ENCODE assay signal across 18 cellular contexts in the genomic region with DNA sequence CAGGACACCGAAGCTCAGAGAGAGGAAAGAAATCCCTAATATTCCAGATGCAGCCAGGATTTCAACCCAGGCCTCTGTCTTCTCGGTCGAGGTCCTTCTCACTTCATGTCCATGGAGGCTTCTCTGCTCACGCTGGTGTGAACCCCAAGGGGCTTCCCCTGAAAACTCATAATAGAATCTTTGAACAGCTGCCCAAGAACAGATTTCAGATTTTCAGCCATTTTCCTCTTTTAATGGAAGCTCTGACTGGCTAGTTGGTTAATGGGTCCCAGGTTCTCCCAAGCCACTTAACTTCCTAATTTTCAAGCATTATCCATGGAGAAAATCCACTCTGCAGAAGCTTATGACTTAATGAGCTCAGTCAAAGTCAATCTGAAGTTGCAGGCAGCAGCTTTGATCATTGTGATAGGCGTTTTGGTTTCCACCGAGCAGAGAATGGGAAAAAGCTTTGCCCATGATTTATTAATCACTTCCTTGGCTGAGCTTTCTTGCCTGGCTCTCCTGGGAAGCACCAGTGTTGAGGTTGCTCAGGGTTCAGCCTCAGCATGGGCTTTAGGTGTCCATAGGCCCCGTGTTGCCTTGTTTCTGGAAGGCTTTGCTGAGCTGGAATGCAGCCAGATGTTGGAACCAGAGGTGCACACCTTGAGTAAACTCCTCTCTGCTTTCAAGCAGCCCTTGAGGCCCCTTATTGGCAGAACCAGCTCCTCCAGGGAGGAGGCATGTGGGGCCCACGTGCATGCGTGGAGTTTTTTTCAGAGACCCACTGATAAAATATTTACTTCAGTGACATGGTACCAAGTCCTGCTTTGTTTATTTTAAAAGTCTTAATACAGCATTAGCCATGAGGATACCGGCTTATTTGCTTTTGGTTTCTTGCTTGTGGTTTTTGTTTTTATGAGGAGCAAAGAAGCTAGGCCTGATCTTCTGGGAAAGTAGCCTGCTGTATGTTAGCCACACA. TPM values are rescaled to one million over a fixed set of nuclear protein-coding genes. Genes with fewer than 3 reads are reported as not detected.
DNase-seq lines count a peak whose midpoint lies in the region; ATAC-seq, FAIRE-seq and TF ChIP-seq lines count a peak whose summit lies in the region.
"Had no signal": no experiment of that assay in that cellular context is flagged by ENCODE, and none has a peak within 500 bp of the region (broad histone marks: within the 10 kb centered on the region; RNA-seq: fewer than 3 reads in every experiment).

No MANE protein-coding gene starts in this region.

- H2AFZ ChIP-seq in osteoblast (ENCODE audit: low read length): peak overlapping the region; percentile 26

- peak; percentile 66 for FAIRE-seq in bronchial epithelial cell (lab: Jason Lieb, UNC)
- FAIRE-seq: frontal cortex, islet of Langerhans had no signal

- H3K27me3 ChIP-seq in bronchial epithelial cell (ENCODE audit: control insufficient read depth, insufficient read depth, low read length) (no peaks in the 10 kb centered on the region), osteoblast (ENCODE audit: insufficient read depth, low read length) (no peaks in the 10 kb centered on the region), BE2C (no peaks in the 10 kb centered on the region)
- H3K27me3 ChIP-seq in CD8-positive, alpha-beta T cell (ENCODE audit: insufficient read depth, low read length): no peaks in the 10 kb centered on the region
- H3K27me3 ChIP-seq: brain microvascular endothelial cell, SJSA1 had no signal

- H3K36me3 Mint-ChIP-seq in CD8-positive, alpha-beta T cell: no peaks in the 10 kb centered on the region
- H3K36me3 Mint-ChIP-seq: CD4-positive, CD25-positive, alpha-beta regulatory T cell; naive B cell had no signal

- H3K9me3 ChIP-seq in osteoblast (ENCODE audit: low read depth, low read length) (no peaks in the 10 kb centered on the region), BE2C (no peaks in the 10 kb centered on the region)
- no peaks in the 10 kb centered on the region for H3K9me3 ChIP-seq in CD8-positive, alpha-beta T cell (ENCODE audit: low read length)
- H3K9me3 ChIP-seq: SJSA1 had no signal

- H3K27ac ChIP-seq in osteoblast (ENCODE audit: low read depth, low read length): no peak overlapping the region
- H3K27ac ChIP-seq in CD8-positive, alpha-beta T cell (ENCODE audit: low read depth, low read length): no peak overlapping the region
- H3K27ac ChIP-seq: brain microvascular endothelial cell, SJSA1 had no signal

- H3K36me3 ChIP-seq in bronchial epithelial cell (ENCODE audit: control insufficient read depth, insufficient read depth, low read length) (peaks cover 2% of the 10 kb centered on the region), osteoblast (ENCODE audit: insufficient read depth, low read length) (no peaks in the 10 kb centered on the region), BE2C (no peaks in the 10 kb centered on the region)
- H3K36me3 ChIP-seq in CD8-positive, alpha-beta T cell (ENCODE audit: insufficient read depth, low read length): no peaks in the 10 kb centered on the region
- H3K36me3 ChIP-seq: brain microvascular endothelial cell, SJSA1 had no signal

- H3K79me2 ChIP-seq in osteoblast (ENCODE audit: insufficient read depth, low read length): peaks cover 8% of the 10 kb centered on the region

- CTCF ChIA-PET in GM10248 (lab: Yijun Ruan, JAX): no interaction called here
- CTCF ChIA-PET in CD8-positive, alpha-beta T cell (lab: Charles Lee): interaction anchor here (0.9 kb wide), 1 partner anchor 9 kb away, joined by 3 read pairs; no protein-coding TSS in a partner anchor

- H4K20me1 ChIP-seq in osteoblast (ENCODE audit: insufficient read depth, low read length): no peaks in the 10 kb centered on the region

- H3K4me2 ChIP-seq in osteoblast (ENCODE audit: insufficient read depth, low read length): no peak overlapping the region

- no peak overlapping the region for H3K4me3 Mint-ChIP-seq in CD8-positive, alpha-beta T cell
- H3K4me3 Mint-ChIP-seq: CD4-positive, CD25-positive, alpha-beta regulatory T cell; naive B cell had no signal

- no peaks in the 10 kb centered on the region for H3K4me1 Mint-ChIP-seq in CD8-positive, alpha-beta T cell (ENCODE audit: low read depth)
- H3K4me1 Mint-ChIP-seq: CD4-positive, CD25-positive, alpha-beta regulatory T cell; naive B cell had no signal

- H3K4me3 ChIP-seq in LNCaP clone FGC (ENCODE audit: low read depth, low read length) (no peak overlapping the region), bronchial epithelial cell (ENCODE audit: low read depth, low read length) (no peak overlapping the region), osteoblast (ENCODE audit: insufficient read depth, low read length) (no peak overlapping the region), BE2C (ENCODE audit: low read depth, low read length) (no peak overlapping the region)
- H3K4me3 ChIP-seq in CD8-positive, alpha-beta T cell (ENCODE audit: low read depth, low read length): no peak overlapping the region
- H3K4me3 ChIP-seq: SJSA1 had no signal

- DNase-seq in GM10248 (ENCODE audit: extremely low spot score): peak; percentile 20
- DNase-seq in LNCaP clone FGC (ENCODE audit: low read depth): peak; percentile 89
- no peak for DNase-seq in bronchial epithelial cell (ENCODE audit: low read depth)
- no peak for DNase-seq in osteoblast (ENCODE audit: insufficient read length, low spot score, missing footprints)
- DNase-seq in CD8-positive, alpha-beta T cell: no peak
- DNase-seq in GM20000 (ENCODE audit: low spot score): no peak
- DNase-seq in medulla oblongata (ENCODE audit: extremely low spot score): no peak
- no peak for DNase-seq in BE2C
- DNase-seq: activated CD8-positive, alpha-beta memory T cell treated with anti-CD3 and anti-CD28 coated beads for 24 hours; activated gamma-delta T cell treated with Interleukin-2 at 50 U/mL for 16 hours; brain microvascular endothelial cell; CD4-positive, CD25-positive, alpha-beta regulatory T cell; naive B cell; NCI-H1105 treated with DMSO at 0.1 percent for 48 hours; stimulated activated naive CD8-positive, alpha-beta T cell treated with anti-CD3 and anti-CD28 coated beads, Interleukin-15, Interleukin-2, amounts not matched to agents 100 U/mL and 50 U/mL, for 24 hours had no signal

- intact Hi-C loops in CD8-positive, alpha-beta T cell (cut with DNase I, micrococcal nuclease): no loop called here

- H3K9me3 Mint-ChIP-seq in CD8-positive, alpha-beta T cell: peaks cover 3% of the 10 kb centered on the region

- no peak overlapping the region for H3K27ac Mint-ChIP-seq in CD8-positive, alpha-beta T cell
- H3K27ac Mint-ChIP-seq: CD4-positive, CD25-positive, alpha-beta regulatory T cell had no signal

- H3K4me1 ChIP-seq in osteoblast (ENCODE audit: insufficient read depth, low read length): peaks cover 12% of the 10 kb centered on the region
- H3K4me1 ChIP-seq in CD8-positive, alpha-beta T cell (ENCODE audit: insufficient read depth, low read length): no peaks in the 10 kb centered on the region
- no peaks in the 10 kb centered on the region for H3K4me1 ChIP-seq in BE2C

- ATAC-seq in CD8-positive, alpha-beta T cell: no peak
- ATAC-seq: stimulated activated naive CD8-positive, alpha-beta T cell treated with anti-CD3 and anti-CD28 coated beads, Interleukin-15, Interleukin-2, amounts not matched to agents 100 U/mL and 50 U/mL, for 24 hours had no signal

- H3K27me3 Mint-ChIP-seq in CD8-positive, alpha-beta T cell (ENCODE audit: low read depth): no peaks in the 10 kb centered on the region
- H3K27me3 Mint-ChIP-seq: CD4-positive, CD25-positive, alpha-beta regulatory T cell; naive B cell had no signal

- TF ChIP-seq CTCF in GM10248 (IDR thresholded peaks at IDR 0.05; ENCODE audit: control extremely low read depth, extremely low read depth, low read depth, missing control alignments): no peak
- TF ChIP-seq CTCF in LNCaP clone FGC (IDR thresholded peaks at IDR 0.05; ENCODE audit: control insufficient read depth, extremely low read depth, insufficient read depth): no peak
- no peak for TF ChIP-seq CTCF in bronchial epithelial cell (IDR thresholded peaks at IDR 0.05; ENCODE audit: insufficient read depth, low read length, severe bottlenecking)
- no peak for TF ChIP-seq CTCF in osteoblast (IDR thresholded peaks at IDR 0.05; ENCODE audit: extremely low read depth, low read depth, low read length)
- no peak for TF ChIP-seq CTCF in CD8-positive, alpha-beta T cell (IDR thresholded peaks at IDR 0.05)
- TF ChIP-seq CTCF in GM20000 (IDR thresholded peaks at IDR 0.05; ENCODE audit: extremely low read depth, missing control alignments): no peak
- no peak for TF ChIP-seq CTCF in BE2C (IDR thresholded peaks at IDR 0.05; ENCODE audit: low read depth, low read length)

- POLR2A ChIA-PET in GM10248 (lab: Yijun Ruan, JAX): no interaction called here
- POLR2A ChIA-PET in CD8-positive, alpha-beta T cell (lab: Charles Lee): interaction anchor here (0.7 kb wide), 1 partner anchor 13 kb away, joined by 3 read pairs; no protein-coding TSS in a partner anchor

RNA-seq across cellular contexts. Expression of a gene that starts 25.5 kb away (rescaled TPM):
- 4.7 and 6.3 TPM in 2 replicates for total RNA-seq in bronchial epithelial cell
- total RNA-seq in osteoblast: 8.5 and 10.5 TPM in 2 replicates
- total RNA-seq in CD8-positive, alpha-beta T cell: not detected
- 9.7 TPM for polyA plus RNA-seq in BE2C (2012; ENCODE audit: insufficient read depth, insufficient read length, low read depth)
- total RNA-seq: CD4-positive, CD25-positive, alpha-beta regulatory T cell had no signal

Comparison
In these comparisons a context has a peak if more than half of its experiments do, and no peak if none do; other contexts are left out.
1. DNase-seq: peak in GM10248 (single experiment) and LNCaP clone FGC (single experiment); none in bronchial epithelial cell (single experiment), osteoblast (single experiment), CD8-positive, alpha-beta T cell (0 of 7), GM20000 (single experiment), medulla oblongata (single experiment) and BE2C (single experiment).